9 cellular contexts compared by ENCODE assay signal in the genomic region with DNA sequence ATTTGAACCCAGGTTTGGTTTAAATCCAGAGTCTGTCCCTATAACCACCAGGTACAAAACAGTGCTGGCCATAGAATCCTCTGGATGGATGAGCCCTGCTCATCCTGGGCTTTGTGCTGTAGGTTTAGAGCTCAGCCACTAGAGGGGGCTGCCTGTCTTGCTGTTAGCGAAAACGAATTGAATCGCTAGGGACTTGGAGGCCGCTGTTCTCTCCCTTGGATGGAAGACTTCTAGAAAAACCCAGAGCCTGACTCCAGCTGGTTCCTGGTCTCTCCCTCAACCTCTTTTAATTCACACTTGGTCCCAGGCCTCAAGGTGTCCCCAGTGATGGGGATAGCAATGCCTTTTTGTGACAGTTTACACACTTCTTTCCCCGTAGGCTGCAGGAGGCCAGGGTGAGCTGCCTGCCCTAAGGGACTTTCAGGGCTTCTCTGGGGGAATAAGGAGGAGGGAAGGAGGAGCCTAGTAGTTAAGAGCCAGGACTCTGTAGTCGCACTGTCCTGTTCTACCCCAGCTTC. TPM values are rescaled to one million over a fixed set of nuclear protein-coding genes. Genes with fewer than 3 reads are reported as not detected.
A peak's percentile ranks its signal among the peaks of the same experiment; 100 is the strongest.
DNase-seq lines count a peak whose midpoint lies in the region; ATAC-seq and TF ChIP-seq lines count a peak whose summit lies in the region.
"Had no signal": no experiment of that assay in that cellular context is flagged by ENCODE, and none has a peak within 500 bp of the region (broad histone marks: within the 10 kb centered on the region; RNA-seq: fewer than 3 reads in every experiment).

No MANE protein-coding gene starts in this region.

- no peaks in the 10 kb centered on the region for H3K36me3 Mint-ChIP-seq in memory B cell

- H3K9me3 Mint-ChIP-seq in memory B cell = no peaks in the 10 kb centered on the region

- intact Hi-C loops in dorsolateral prefrontal cortex (cut with DNase I) = loop anchor here in 1 of 2 donors (2.0 to 10.0 kb wide), 3 partner anchors 60 to 998 kb away; a partner anchor contains a TSS

- H3K27ac Mint-ChIP-seq in memory B cell = no peak overlapping the region

- ATAC-seq in HG02973 (IDR thresholded peaks at IDR 0.05; ENCODE audit: unreplicated experiment) (peak; percentile 65), memory B cell (ENCODE audit: low read depth) (peak; percentile 38)

- no peaks in the 10 kb centered on the region for H3K4me1 Mint-ChIP-seq in memory B cell

- peaks cover 0 to 94% (median 36%) of the 10 kb centered on the region in 45 donors for H3K27me3 ChIP-seq in dorsolateral prefrontal cortex

- H3K27ac ChIP-seq in 22Rv1 = no peak overlapping the region
- H3K27ac ChIP-seq in dorsolateral prefrontal cortex = no peak overlapping the region
- H3K27ac ChIP-seq: skin epidermis had no signal

- peak; percentile 83 for TF ChIP-seq CTCF in 22Rv1 (IDR thresholded peaks at IDR 0.05)
- peak; percentile 91 for TF ChIP-seq CTCF in GM12875 (IDR thresholded peaks at IDR 0.05; ENCODE audit: borderline replicate concordance, insufficient read depth, low read depth, low read length)
- TF ChIP-seq CTCF in dorsolateral prefrontal cortex (IDR thresholded peaks at IDR 0.05 in 54 of 56, conservative IDR thresholded peaks at IDR 0.05 in 2 of 56; ENCODE audit: low read depth in 1 of 56, partially characterized antibody in 56 of 56) = peak in 55 of 56 donors; percentile 51 to 90 (median 79)

- H3K27me3 Mint-ChIP-seq in memory B cell = peaks cover 3% of the 10 kb centered on the region

- no peak overlapping the region for H3K4me3 Mint-ChIP-seq in memory B cell

- DNase-seq in NCI-H2171 treated with DMSO at 0.1 percent for 48 hours (lab: John Stamatoyannopoulos, UW) (peak; percentile 61), dorsolateral prefrontal cortex (peak in 9 of 10 donors; percentile 23 to 64 (median 53)), memory B cell (ENCODE audit: low spot score in 2 of 2) (peak; percentile 31 to 33)
- DNase-seq in activated CD4-positive, alpha-beta T cell treated with anti-CD3 and anti-CD28 coated beads, Interleukin-2, amount 50 U/mL, for 1 hour = peak; percentile 33
- DNase-seq in stimulated activated CD8-positive, alpha-beta memory T cell treated with anti-CD3 and anti-CD28 coated beads, Interleukin-7, amount 100 ng/mL, for 48 hours (ENCODE audit: extremely low read depth in 1 of 2, low read depth in 1 of 2) = peak; percentile 14 to 15

- H3K4me3 ChIP-seq in GM12875 (ENCODE audit: low read depth, low read length) = no peak overlapping the region
- no peak overlapping the region for H3K4me3 ChIP-seq in dorsolateral prefrontal cortex
- H3K4me3 ChIP-seq: skin epidermis had no signal

RNA-seq across cellular contexts. Expression of a gene that starts 8.7 kb away (rescaled TPM):
- total RNA-seq in dorsolateral prefrontal cortex = under 1 TPM in 3 of 120 experiments, not detected in 117; 0.25 to 0.55 (median 0.36) TPM

RNA-seq across cellular contexts. Expression of a gene that starts 25.8 kb away (rescaled TPM):
- under 1 TPM in 10 of 120 experiments, not detected in 110; 0.11 to 0.29 (median 0.19) TPM for total RNA-seq in dorsolateral prefrontal cortex
